ENCODE assay signal across 8 cellular contexts in the genomic region with DNA sequence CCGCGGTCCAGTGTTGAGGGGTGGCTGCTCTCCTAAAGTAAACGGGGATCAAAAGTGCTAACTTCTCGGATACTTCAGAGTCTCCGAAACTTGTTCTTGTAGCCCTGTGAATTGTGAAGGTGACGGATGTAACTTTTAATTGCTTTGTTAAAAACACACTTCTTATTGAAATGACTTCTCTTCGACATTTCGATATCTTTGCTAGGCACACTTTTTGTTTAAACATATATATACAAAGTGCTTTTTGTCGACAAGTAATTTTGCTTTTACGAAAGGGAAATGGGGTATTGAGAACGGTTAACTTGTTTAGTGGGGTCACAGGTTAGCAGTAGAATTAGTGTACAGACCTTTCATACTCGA. TPM values are rescaled to one million over a fixed set of nuclear protein-coding genes. Genes with fewer than 3 reads are reported as not detected.
DNase-seq lines count a peak whose midpoint lies in the region; ATAC-seq and TF ChIP-seq lines count a peak whose summit lies in the region.

No MANE protein-coding gene starts in this region.

- peaks cover 24% of the 10 kb centered on the region for H3K9me3 Mint-ChIP-seq in activated T-cell treated with anti-CD3 and anti-CD28 coated beads, Interleukin-2, amount 50 U/mL, for 4 hours
- peaks cover 42% of the 10 kb centered on the region for H3K9me3 Mint-ChIP-seq in WTC11

- no peak for TF ChIP-seq POLR2A in spleen (IDR thresholded peaks at IDR 0.05)

- peaks cover 0 to 11% (median 0%) of the 10 kb centered on the region in 6 donors for H3K36me3 ChIP-seq in spleen

- no peaks in the 10 kb centered on the region for H3K9me3 ChIP-seq in right cardiac atrium (ENCODE audit: control insufficient read depth, low read length)
- H3K9me3 ChIP-seq in spleen = peaks cover 0 to 15% (median 0%) of the 10 kb centered on the region in 8 donors

- H3K27ac Mint-ChIP-seq in WTC11 = peak overlapping the region; percentile 61

- H3K4me3 ChIP-seq in right cardiac atrium (ENCODE audit: low read length) = peak overlapping the region; percentile 80
- H3K4me3 ChIP-seq in spleen = peak overlapping the region; percentile 71 to 98 (median 88)

- intact Hi-C loops in right cardiac atrium (cut with DNase I) (no loop called here), spleen (cut with DNase I; ENCODE audit: low total_unique reads) (no loop called here)

- peaks cover 29% of the 10 kb centered on the region for H3K36me3 Mint-ChIP-seq in activated T-cell treated with anti-CD3 and anti-CD28 coated beads, Interleukin-2, amount 50 U/mL, for 4 hours (ENCODE audit: insufficient read depth)
- H3K36me3 Mint-ChIP-seq in WTC11 = peaks cover 56% of the 10 kb centered on the region

- POLR2A ChIA-PET in WTC11 (lab: Charles Lee) = no interaction called here

- H3K27me3 ChIP-seq in right cardiac atrium (ENCODE audit: control insufficient read depth, insufficient read depth) (no peaks in the 10 kb centered on the region), spleen (replicated peaks in 1 of 7) (no peaks in the 10 kb centered on the region)

- peak overlapping the region; percentile 89 for H3K4me3 Mint-ChIP-seq in activated T-cell treated with anti-CD3 and anti-CD28 coated beads, Interleukin-2, amount 50 U/mL, for 4 hours
- H3K4me3 Mint-ChIP-seq in WTC11 = peak overlapping the region; percentile 87

- H3K27me3 Mint-ChIP-seq in activated T-cell treated with anti-CD3 and anti-CD28 coated beads, Interleukin-2, amount 50 U/mL, for 4 hours (ENCODE audit: low read depth) = peaks cover 8% of the 10 kb centered on the region
- H3K27me3 Mint-ChIP-seq in WTC11 (ENCODE audit: low read depth) = peaks cover 32% of the 10 kb centered on the region

- no peak for ATAC-seq in activated T-cell treated with anti-CD3 and anti-CD28 coated beads, Interleukin-2, amount 50 U/mL, for 4 hours
- ATAC-seq in WTC11 (no peak), right cardiac atrium (no peak), GM21737 (IDR thresholded peaks at IDR 0.05; ENCODE audit: unreplicated experiment) (no peak)

- H3K4me1 Mint-ChIP-seq in activated T-cell treated with anti-CD3 and anti-CD28 coated beads, Interleukin-2, amount 50 U/mL, for 4 hours (ENCODE audit: low read depth) = peaks cover 49% of the 10 kb centered on the region
- peaks cover 7% of the 10 kb centered on the region for H3K4me1 Mint-ChIP-seq in WTC11

- TF ChIP-seq CTCF in WTC11 (IDR thresholded peaks at IDR 0.05) (no peak), spleen (IDR thresholded peaks at IDR 0.05 in 8 of 11, conservative IDR thresholded peaks at IDR 0.05 in 3 of 11) (no peak)

- H3K4me1 ChIP-seq in right cardiac atrium (ENCODE audit: control insufficient read depth, insufficient read depth, low read length) (peaks cover 3% of the 10 kb centered on the region), spleen (peaks cover 11 to 50% (median 22%) of the 10 kb centered on the region in 6 donors)

- CTCF ChIA-PET in WTC11 (lab: Charles Lee) = no interaction called here

- H3K27ac ChIP-seq in right cardiac atrium (ENCODE audit: low read length) (peak overlapping the region; percentile 59), spleen (peak overlapping the region; percentile 93 to 98 (median 96))

- under 1% methylated on average over 12 of the region's 12 CpGs for WGBS in right cardiac atrium
- WGBS in spleen, 5 donors = 1 to 2% (median 1%) methylated on average over 10 to 12 of the region's 12 CpGs

- DNase-seq in activated T-cell treated with anti-CD3 and anti-CD28 coated beads, Interleukin-2, amount 50 U/mL, for 4 hours = no peak
- no peak for DNase-seq in activated T-cell treated with anti-CD3 and anti-CD28 coated beads for 4 hours
- no peak for DNase-seq in WTC11 (ENCODE audit: low spot score)
- no peak for DNase-seq in right cardiac atrium
- no peak for DNase-seq in spleen
- no peak for DNase-seq in NCI-H128 (lab: John Stamatoyannopoulos, UW; ENCODE audit: unreplicated experiment)
- DNase-seq in NCI-H446 treated with DMSO at 0.1 percent for 48 hours (lab: John Stamatoyannopoulos, UW) = no peak

TF ChIP-seq in WTC11, 78 proteins besides CTCF, POLR2A, EP300 and RAD21:
- no peak for TF ChIP-seq JAZF1 (CRISPR knock-in tag; IDR thresholded peaks at IDR 0.05)
- TF ChIP-seq, protein P1, sequence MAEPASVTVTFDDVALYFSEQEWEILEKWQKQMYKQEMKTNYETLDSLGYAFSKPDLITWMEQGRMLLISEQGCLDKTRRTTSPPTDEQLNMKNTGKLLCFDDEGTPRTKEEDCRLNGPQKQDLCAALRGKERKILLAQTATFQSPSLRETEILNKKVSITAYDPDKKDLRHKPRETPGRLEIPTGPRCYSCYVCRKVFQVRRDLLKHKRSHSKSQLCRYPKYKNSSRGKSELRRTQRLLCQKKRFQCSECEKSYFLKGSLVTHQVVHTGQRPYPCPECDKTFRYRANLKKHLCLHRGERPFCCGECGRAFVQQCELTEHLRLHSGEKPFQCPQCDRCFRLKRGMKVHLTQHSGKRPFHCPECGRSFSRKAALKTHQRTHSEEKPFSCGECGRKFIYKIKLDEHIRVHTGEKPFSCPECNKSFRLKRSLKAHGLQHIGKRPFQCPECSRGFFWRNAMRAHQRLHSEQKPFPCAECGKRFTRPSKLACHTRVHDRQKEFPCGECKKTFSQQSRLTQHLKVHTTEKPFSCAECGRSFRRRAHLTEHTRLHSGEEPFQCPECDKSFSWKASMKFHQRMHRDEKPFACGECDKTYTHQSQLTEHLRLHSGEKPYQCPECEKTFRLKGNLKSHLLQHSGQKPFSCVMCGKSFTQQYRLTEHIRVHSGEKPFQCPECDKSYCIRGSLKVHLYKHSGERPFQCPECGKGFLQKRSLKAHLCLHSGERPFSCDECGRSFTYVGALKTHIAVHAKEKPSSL (CRISPR knock-in tag; conservative IDR thresholded peaks at IDR 0.05) = no peak

RNA-seq across cellular contexts. Expression of a gene that starts 0.6 kb away (rescaled TPM):
- total RNA-seq in activated T-cell treated with anti-CD3 and anti-CD28 coated beads, Interleukin-2, amount 50 U/mL, for 4 hours = 10 to 100 TPM; 16.3 to 21.6 (median 20.2) TPM
- 17.7 to 19.0 TPM (median 18.6 TPM) in 3 replicates for total RNA-seq in WTC11 (2021)
- total RNA-seq in right cardiac atrium = 10 to 100 TPM; 18.8 to 24.0 (median 22.6) TPM
- polyA plus RNA-seq in right cardiac atrium = 9.0 TPM
- total RNA-seq in spleen = 10 to 100 TPM; 40.6 to 58.4 (median 50.5) TPM
- 10 to 100 TPM in 1 of 3 donors, 1 to 10 TPM in 2; 7.5 to 11.0 (median 8.1) TPM for polyA plus RNA-seq in spleen
